In genomic region chr11:10314199-10315072, GRCh38 we compare ENCODE assay signal across 8 cellular contexts. TPM values are rescaled to one million over a fixed set of nuclear protein-coding genes. Genes with fewer than 3 reads are reported as not detected.
A peak's percentile ranks its signal among the peaks of the same experiment; 100 is the strongest.
DNase-seq lines count a peak whose midpoint lies in the region; ATAC-seq and TF ChIP-seq lines count a peak whose summit lies in the region.

No MANE protein-coding gene starts in this region.

- H3K4me1 Mint-ChIP-seq in mesothelial cell of epicardium: peaks cover 5% of the 10 kb centered on the region

- intact Hi-C loops in gastrocnemius medialis (cut with DNase I; ENCODE audit: low total_unique reads): no loop called here

- TF ChIP-seq CTCF in gastroesophageal sphincter (IDR thresholded peaks at IDR 0.05) (no peak), mesothelial cell of epicardium (IDR thresholded peaks at IDR 0.05; ENCODE audit: unreplicated experiment) (no peak), gastrocnemius medialis (IDR thresholded peaks at IDR 0.05 in 4 of 5, conservative IDR thresholded peaks at IDR 0.05 in 1 of 5) (no peak)

- TF ChIP-seq EP300 in gastroesophageal sphincter (IDR thresholded peaks at IDR 0.05): no peak

- no peaks in the 10 kb centered on the region for H3K36me3 ChIP-seq in gastroesophageal sphincter
- H3K36me3 ChIP-seq in gastrocnemius medialis: no peaks in the 10 kb centered on the region

- TF ChIP-seq POLR2A in gastroesophageal sphincter (IDR thresholded peaks at IDR 0.05) (no peak), gastrocnemius medialis (IDR thresholded peaks at IDR 0.05) (no peak)

- no peak overlapping the region for H3K27ac ChIP-seq in gastroesophageal sphincter
- H3K27ac ChIP-seq in gastrocnemius medialis: no peak overlapping the region

- peak; percentile 71 for ATAC-seq in GM19351 (IDR thresholded peaks at IDR 0.05; ENCODE audit: unreplicated experiment)
- ATAC-seq in HG03280 (IDR thresholded peaks at IDR 0.05; ENCODE audit: unreplicated experiment): peak; percentile 81
- peak; percentile 70 for ATAC-seq in gastroesophageal sphincter
- ATAC-seq in gastrocnemius medialis: no peak

- peaks cover 3% of the 10 kb centered on the region for H3K9me3 Mint-ChIP-seq in mesothelial cell of epicardium

- 51 to 69% methylated on average over 7 to 8 of the region's 8 CpGs for WGBS in gastroesophageal sphincter (ENCODE audit: low coverage in 1 of 2), 2 donors

- H3K27me3 ChIP-seq in gastroesophageal sphincter (no peaks in the 10 kb centered on the region), gastrocnemius medialis (no peaks in the 10 kb centered on the region)

- H3K4me3 ChIP-seq in gastroesophageal sphincter (no peak overlapping the region), gastrocnemius medialis (no peak overlapping the region)

- H3K9me3 ChIP-seq in gastroesophageal sphincter: no peaks in the 10 kb centered on the region
- no peaks in the 10 kb centered on the region for H3K9me3 ChIP-seq in gastrocnemius medialis

- H3K27me3 Mint-ChIP-seq in mesothelial cell of epicardium (ENCODE audit: low read depth): peaks cover 2% of the 10 kb centered on the region

- H3K4me3 Mint-ChIP-seq in mesothelial cell of epicardium: no peak overlapping the region

- H3K4me1 ChIP-seq in gastroesophageal sphincter (peaks cover 7 to 47% (median 7%) of the 10 kb centered on the region in 3 donors), gastrocnemius medialis (peaks cover 30 to 37% of the 10 kb centered on the region in 2 donors)

- no peak overlapping the region for H3K27ac Mint-ChIP-seq in mesothelial cell of epicardium

- in situ Hi-C loops in gastrocnemius medialis (cut with MboI; ENCODE audit: low sequenced_read_pairs in 4 of 4): loop anchor here (10.0 to 25.0 kb wide), 7 partner anchors 50 to 552 kb away; no protein-coding TSS in a partner anchor

- no peaks in the 10 kb centered on the region for H3K36me3 Mint-ChIP-seq in mesothelial cell of epicardium

- peak; percentile 49 for DNase-seq in Daoy (ENCODE audit: low read depth)
- peak; percentile 48 for DNase-seq in RPMI8226
- no peak for DNase-seq in mesothelial cell of epicardium (ENCODE audit: low spot score in 2 of 2, unreplicated experiment in 2 of 2)
- DNase-seq in NCI-H1092 treated with DMSO at 0.1 percent for 48 hours (lab: John Stamatoyannopoulos, UW): no peak
- DNase-seq in gastrocnemius medialis: no peak

RNA-seq across cellular contexts. Expression of gene ADM, which starts 9.6 kb away (rescaled TPM):
- 16.3 and 26.2 TPM in 2 replicates for total RNA-seq in Daoy (2014; rRNA removed; shearing (Covaris generic))
- total RNA-seq in gastroesophageal sphincter (100 to 1,000 TPM in 1 of 4 donors, 10 to 100 TPM in 3; 36.3 to 108 (median 81.8) TPM), mesothelial cell of epicardium (12.8 to 13.8 TPM (median 13.3 TPM) in 3 replicates), gastrocnemius medialis (100 to 1,000 TPM in 1 of 4 donors, 10 to 100 TPM in 3; 40.4 to 194 (median 57.7) TPM)

RNA-seq across cellular contexts. Expression of gene SBF2, which starts 20.4 kb away (rescaled TPM):
- 19.4 and 23.4 TPM in 2 replicates for total RNA-seq in Daoy (2014; rRNA removed; shearing (Covaris generic))
- total RNA-seq in gastroesophageal sphincter (10 to 100 TPM; 52.8 to 87.9 (median 62.4) TPM), mesothelial cell of epicardium (44.7 to 58.4 TPM (median 53.1 TPM) in 3 replicates), gastrocnemius medialis (10 to 100 TPM; 19.3 to 28.1 (median 25.8) TPM)

Comparison
In these comparisons a context has a peak if more than half of its experiments do, and no peak if none do; other contexts are left out.
1. DNase-seq: peak in Daoy (single experiment) and RPMI8226 (single experiment); none in mesothelial cell of epicardium (0 of 2), NCI-H1092 treated with DMSO at 0.1 percent for 48 hours (single experiment) and gastrocnemius medialis (0 of 2).
2. ATAC-seq: peak in GM19351 (single experiment), HG03280 (single experiment) and gastroesophageal sphincter (single experiment); none in gastrocnemius medialis (0 of 2).